Comparison of ENCODE assay signal across 12 cellular contexts in the genomic region with DNA sequence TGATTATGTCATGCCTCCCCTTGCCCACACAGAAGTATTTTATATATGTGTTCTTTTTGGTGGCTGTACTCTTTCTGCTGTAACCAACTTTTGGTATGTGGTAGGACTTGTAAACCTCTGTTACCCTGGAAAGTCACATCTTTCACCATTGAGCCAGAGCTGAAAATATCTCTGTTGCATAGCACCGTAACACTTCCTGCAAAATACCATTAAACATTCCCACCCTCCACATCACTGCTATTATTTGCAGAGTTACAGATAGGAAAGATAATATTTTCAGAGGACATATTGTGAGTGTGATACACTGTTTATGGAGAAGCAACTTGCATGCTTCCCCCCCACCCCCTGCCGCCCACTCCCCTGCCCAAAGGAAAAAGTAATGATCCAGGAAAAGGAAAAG. TPM values are rescaled to one million over a fixed set of nuclear protein-coding genes. Genes with fewer than 3 reads are reported as not detected.
A peak's percentile ranks its signal among the peaks of the same experiment; 100 is the strongest.
DNase-seq lines count a peak whose midpoint lies in the region; ATAC-seq and TF ChIP-seq lines count a peak whose summit lies in the region.
"Had no signal": no experiment of that assay in that cellular context is flagged by ENCODE, and none has a peak within 500 bp of the region (broad histone marks: within the 10 kb centered on the region; RNA-seq: fewer than 3 reads in every experiment).

No MANE protein-coding gene starts in this region.

- no peaks in the 10 kb centered on the region for H3K9me3 Mint-ChIP-seq in natural killer cell treated with Interleukin-12 subunit alpha and Interleukin-12 subunit beta and Interleukin-15 and Interleukin-18, amount 100 ng/mL, for 72 hours
- H3K9me3 Mint-ChIP-seq in type B pancreatic cell: no peaks in the 10 kb centered on the region
- H3K9me3 Mint-ChIP-seq: H9 had no signal

- intact Hi-C loops in IMR-90 (cut with micrococcal nuclease): loop anchor here (5.0 kb wide), 1 partner anchor 40 kb away; no protein-coding TSS in a partner anchor
- intact Hi-C loops in esophagus muscularis mucosa (cut with DNase I): loop anchor here (5.0 kb wide), 1 partner anchor 40 kb away; no protein-coding TSS in a partner anchor

- dilution Hi-C loops in IMR-90 (cut with HindIII; ENCODE audit: low sequenced_read_pairs, unreplicated experiment): no loop called here

- no peaks in the 10 kb centered on the region for H3K27me3 Mint-ChIP-seq in natural killer cell treated with Interleukin-12 subunit alpha and Interleukin-12 subunit beta and Interleukin-15 and Interleukin-18, amount 100 ng/mL, for 72 hours
- H3K27me3 Mint-ChIP-seq in type B pancreatic cell: no peaks in the 10 kb centered on the region

- H3K9me3 ChIP-seq in IMR-90 (ENCODE audit: control insufficient read depth, insufficient read depth, low read length) (no peaks in the 10 kb centered on the region), esophagus muscularis mucosa (no peaks in the 10 kb centered on the region)

- H4K8ac ChIP-seq in IMR-90 (ENCODE audit: low read depth in 2 of 2, low read length in 2 of 2): no peak overlapping the region; a peak in 1 of 4 replicates

- H3K36me3 ChIP-seq in IMR-90 (ENCODE audit: control insufficient read depth, insufficient read depth, low read length) (peaks cover 8% of the 10 kb centered on the region), esophagus muscularis mucosa (peaks cover 0 to 21% (median 14%) of the 10 kb centered on the region in 4 donors)

- no peak for TF ChIP-seq RAD21 in IMR-90 (IDR thresholded peaks at IDR 0.05; ENCODE audit: low read length)

- peaks cover 40 to 81% of the 10 kb centered on the region in 2 experiments for H3K79me1 ChIP-seq in IMR-90 (ENCODE audit: low read depth in 1 of 2, low read length in 2 of 2)

- no peak overlapping the region for H3K56ac ChIP-seq in IMR-90 (ENCODE audit: extremely low read depth, insufficient read depth, low read length)

- H3K4me1 Mint-ChIP-seq in natural killer cell treated with Interleukin-12 subunit alpha and Interleukin-12 subunit beta and Interleukin-15 and Interleukin-18, amount 100 ng/mL, for 72 hours (ENCODE audit: low read depth in 2 of 2): peaks cover 60 to 67% of the 10 kb centered on the region in 2 donors
- peaks cover 5% of the 10 kb centered on the region for H3K4me1 Mint-ChIP-seq in type B pancreatic cell (ENCODE audit: unreplicated experiment)

- no peak overlapping the region; the same call in 1 of the 2 replicates for H3K18ac ChIP-seq in IMR-90 (ENCODE audit: low read depth, low read length)

- H2BK15ac ChIP-seq in IMR-90 (ENCODE audit: low read depth, low read length): no peak overlapping the region

- peak overlapping the region; percentile 64 to 84 for H3K27ac Mint-ChIP-seq in natural killer cell treated with Interleukin-12 subunit alpha and Interleukin-12 subunit beta and Interleukin-15 and Interleukin-18, amount 100 ng/mL, for 72 hours
- H3K27ac Mint-ChIP-seq in type B pancreatic cell: no peak overlapping the region

- H3K4me1 ChIP-seq in IMR-90 (ENCODE audit: control insufficient read depth, insufficient read depth, low read length) (peaks cover 22% of the 10 kb centered on the region), esophagus muscularis mucosa (peaks cover 36 to 48% (median 42%) of the 10 kb centered on the region in 4 donors)

- no peak overlapping the region for H3K9ac ChIP-seq in IMR-90 (ENCODE audit: low read depth, low read length)

- H3K23ac ChIP-seq in IMR-90 (ENCODE audit: low read depth, low read length): no peak overlapping the region

- no peak overlapping the region for H2AK9ac ChIP-seq in IMR-90 (replicated peaks; ENCODE audit: low read depth, low read length, poor library complexity)

- H3K4ac ChIP-seq in IMR-90 (ENCODE audit: low read depth, low read length): peak overlapping the region; percentile 8; the same call in 1 of the 2 replicates

- H3K27ac ChIP-seq in IMR-90 (ENCODE audit: insufficient read depth, low read length): no peak overlapping the region
- peak overlapping the region in 3 of 4 donors; percentile 34 to 54 (median 36) for H3K27ac ChIP-seq in esophagus muscularis mucosa (replicated peaks in 1 of 4)

- CTCF ChIA-PET in IMR-90 (lab: Yijun Ruan, JAX): no interaction called here

- POLR2A ChIA-PET in IMR-90 (lab: Charles Lee; ENCODE audit: unreplicated experiment): no interaction called here

- H3K14ac ChIP-seq in IMR-90 (replicated peaks; ENCODE audit: low read depth, low read length): peak overlapping the region; percentile 25; the same call in 1 of the 2 replicates

- ATAC-seq in IMR-90 (ENCODE audit: low read depth): peak; percentile 35
- peak; percentile 73 to 75 for ATAC-seq in natural killer cell treated with Interleukin-12 subunit alpha and Interleukin-12 subunit beta and Interleukin-15 and Interleukin-18, amount 100 ng/mL, for 72 hours
- ATAC-seq in GM21447 (IDR thresholded peaks at IDR 0.05; ENCODE audit: unreplicated experiment): no peak

- peak overlapping the region; percentile 15 for H2BK5ac ChIP-seq in IMR-90 (ENCODE audit: low read depth, low read length, poor library complexity, severe bottlenecking)

- H2AK5ac ChIP-seq in IMR-90 (ENCODE audit: low read depth, low read length): 0 out of 2 replicates have a peak overlapping the region, but pooled peaks have one; percentile 23

- H4K91ac ChIP-seq in IMR-90 (ENCODE audit: insufficient read depth, low read depth, low read length): no peak overlapping the region

- DNase-seq in Ammon's horn (ENCODE audit: low spot score): peak; percentile 6
- DNase-seq in IMR-90: peak; percentile 66
- DNase-seq in esophagus muscularis mucosa (ENCODE audit: extremely low spot score): no peak
- DNase-seq in natural killer cell treated with Interleukin-12 subunit alpha and Interleukin-12 subunit beta and Interleukin-15 and Interleukin-18, amount 100 ng/mL, for 72 hours (ENCODE audit: low spot score): no peak
- DNase-seq in type B pancreatic cell (ENCODE audit: extremely low spot score, unreplicated experiment): no peak
- no peak for DNase-seq in GM20000 (ENCODE audit: low spot score)
- DNase-seq in AML-193 (lab: John Stamatoyannopoulos, UW): no peak
- DNase-seq: activated gamma-delta T cell, H9, NCI-H82, T-helper 9 cell had no signal

- no peak overlapping the region for H2BK120ac ChIP-seq in IMR-90 (ENCODE audit: low read depth, low read length)

- no peak for TF ChIP-seq POLR2A in IMR-90 (IDR thresholded peaks at IDR 0.05; ENCODE audit: low read depth, low read length)
- TF ChIP-seq POLR2A in esophagus muscularis mucosa (IDR thresholded peaks at IDR 0.05; ENCODE audit: low read depth): no peak

- H3K27me3 ChIP-seq in IMR-90 (ENCODE audit: control insufficient read depth, insufficient read depth, low read length) (no peaks in the 10 kb centered on the region), esophagus muscularis mucosa (no peaks in the 10 kb centered on the region)

- H3K4me3 ChIP-seq in IMR-90 (ENCODE audit: insufficient read depth, low read depth, low read length) (no peak overlapping the region), esophagus muscularis mucosa (no peak overlapping the region)

- H4K20me1 ChIP-seq in IMR-90 (ENCODE audit: insufficient read depth, low read length): peaks cover 69% of the 10 kb centered on the region

- no peak overlapping the region for H2BK20ac ChIP-seq in IMR-90 (ENCODE audit: low read depth, low read length)

- TF ChIP-seq EP300 in esophagus muscularis mucosa (IDR thresholded peaks at IDR 0.05): no peak

- in situ Hi-C loops in IMR-90 (cut with MboI; ENCODE audit: low sequenced_read_pairs): no loop called here

- peaks cover 15% of the 10 kb centered on the region for H3K36me3 Mint-ChIP-seq in natural killer cell treated with Interleukin-12 subunit alpha and Interleukin-12 subunit beta and Interleukin-15 and Interleukin-18, amount 100 ng/mL, for 72 hours
- peaks cover 18% of the 10 kb centered on the region for H3K36me3 Mint-ChIP-seq in type B pancreatic cell

- no TSS peak for BruUV-seq in IMR-90 (replicated peaks; lab: Mats Ljungman, UMichigan)

- peaks cover 16% of the 10 kb centered on the region for H3K9me1 ChIP-seq in IMR-90 (ENCODE audit: insufficient read depth, low read length)

- TF ChIP-seq CTCF in IMR-90 (conservative IDR thresholded peaks at IDR 0.05; ENCODE audit: low read depth, low read length): no peak
- no peak for TF ChIP-seq CTCF in esophagus muscularis mucosa (IDR thresholded peaks at IDR 0.05)
- no peak for TF ChIP-seq CTCF in type B pancreatic cell (conservative IDR thresholded peaks at IDR 0.05)
- TF ChIP-seq CTCF in GM20000 (IDR thresholded peaks at IDR 0.05; ENCODE audit: extremely low read depth, missing control alignments): no peak

- no CpG with 5 or more reads among the region's 2 CpGs for WGBS in IMR-90 (ENCODE audit: extremely low coverage in 2 of 2, insufficient read length in 1 of 2), 2 experiments
- WGBS in esophagus muscularis mucosa: 41% methylated on average over 2 of the region's 2 CpGs

- H3K4me3 Mint-ChIP-seq in natural killer cell treated with Interleukin-12 subunit alpha and Interleukin-12 subunit beta and Interleukin-15 and Interleukin-18, amount 100 ng/mL, for 72 hours: peak overlapping the region; percentile 56
- no peak overlapping the region for H3K4me3 Mint-ChIP-seq in type B pancreatic cell
- H3K4me3 Mint-ChIP-seq: H9 had no signal

- H4K5ac ChIP-seq in IMR-90 (ENCODE audit: low read depth, low read length): no peak overlapping the region

- no peak overlapping the region for H3K4me2 ChIP-seq in IMR-90 (ENCODE audit: low read depth, low read length)

- H2AFZ ChIP-seq in IMR-90 (replicated peaks; ENCODE audit: low read length, poor library complexity): no peak overlapping the region

TF ChIP-seq in IMR-90, 13 proteins besides CTCF, POLR2A, EP300 and RAD21 (continues in another document):
- TF ChIP-seq RFX5 (IDR thresholded peaks at IDR 0.05; ENCODE audit: low read depth, low read length): no peak
- TF ChIP-seq CEBPB (IDR thresholded peaks at IDR 0.05; ENCODE audit: low read depth, low read length): peak; percentile 26; the same call in 1 of the 2 replicates
- TF ChIP-seq CHD1 (IDR thresholded peaks at IDR 0.05; ENCODE audit: low read depth, low read length): no peak
- no peak for TF ChIP-seq MAFK (IDR thresholded peaks at IDR 0.05; ENCODE audit: low read depth, low read length)

RNA-seq across cellular contexts. Expression of gene CAB39, which starts 44.8 kb away (rescaled TPM):
- total RNA-seq in IMR-90 (2012; rRNA removed): 71.7 and 95.3 TPM in 2 replicates
- polyA plus RNA-seq in IMR-90 (2012; rRNA removed): 31.3 and 38.2 TPM in 2 replicates
- 5.8 and 13.0 TPM in 2 replicates for polyA plus RNA-seq in IMR-90 (2012; cell fraction: cytosol; rRNA removed)
- polyA plus RNA-seq in IMR-90 (2012; cell fraction: nucleus; rRNA removed; ENCODE audit: low replicate concordance): 6.4 and 42.5 TPM in 2 replicates
- 100 to 1,000 TPM in 1 of 4 donors, 10 to 100 TPM in 3; 73.6 to 105 (median 83.9) TPM for total RNA-seq in esophagus muscularis mucosa
- total RNA-seq in natural killer cell treated with Interleukin-12 subunit alpha and Interleukin-12 subunit beta and Interleukin-15 and Interleukin-18, amount 100 ng/mL, for 72 hours: 100 to 1,000 TPM; 139 to 146 TPM
- 49.2 and 66.9 TPM in 2 replicates for total RNA-seq in type B pancreatic cell (ENCODE audit: low replicate concordance)

Comparison
In these comparisons a context has a peak if more than half of its experiments do, and no peak if none do; other contexts are left out.
1. DNase-seq: peak in Ammon's horn (single experiment) and IMR-90 (single experiment); none in esophagus muscularis mucosa (single experiment), natural killer cell treated with Interleukin-12 subunit alpha and Interleukin-12 subunit beta and Interleukin-15 and Interleukin-18, amount 100 ng/mL, for 72 hours (single experiment), type B pancreatic cell (single experiment), GM20000 (single experiment) and AML-193 (0 of 2).